Comparison of ENCODE assay signal across 27 cellular contexts in the genomic region with DNA sequence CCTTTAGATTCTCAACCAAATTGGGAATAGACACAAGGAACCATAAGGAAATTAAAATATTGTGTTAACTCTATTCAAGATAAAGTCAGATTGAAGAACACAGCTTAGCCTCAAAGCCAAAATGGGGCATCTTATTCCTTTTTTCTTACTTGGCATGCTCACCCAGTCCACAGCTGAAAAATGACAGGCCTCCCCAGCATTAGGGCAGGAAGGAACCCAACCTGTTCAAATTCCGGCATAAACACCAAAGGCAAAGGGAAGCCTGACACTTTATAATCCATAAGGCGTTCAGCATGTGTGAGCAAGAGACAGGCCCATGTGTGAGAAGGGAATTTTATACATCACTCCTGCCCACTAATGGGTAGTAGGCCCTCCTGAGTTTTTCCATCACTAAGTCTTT. TPM values are rescaled to one million over a fixed set of nuclear protein-coding genes. Genes with fewer than 3 reads are reported as not detected.
"Had no signal": no experiment of that assay in that cellular context is flagged by ENCODE, and none has a peak within 500 bp of the region (broad histone marks: within the 10 kb centered on the region; RNA-seq: fewer than 3 reads in every experiment).

No MANE protein-coding gene starts in this region.

- H3K27ac Mint-ChIP-seq: immature natural killer cell; naive thymus-derived CD4-positive, alpha-beta T cell; natural killer cell treated with Interleukin-12 subunit alpha and Interleukin-12 subunit beta and Interleukin-15 and Interleukin-18, amount 100 ng/mL, for 72 hours; stimulated activated naive B cell treated with anti-CD40 and anti-IgM and Interleukin-4, amounts not matched to agents 10 μg/mL and 1 μg/mL and 100 μg/mL, for 72 hours had no signal

- H3K9me3 ChIP-seq: left ventricle myocardium inferior, mucosa of descending colon, pancreas, prostate gland, stomach, testis, thyroid gland, transverse colon, upper lobe of left lung, vagina had no signal

- H3K4me3 ChIP-seq: left ventricle myocardium inferior, lung, mucosa of descending colon, pancreas, prostate gland, skin epidermis, stomach, testis, thyroid gland, transverse colon, upper lobe of left lung, vagina had no signal

- H3K9me3 Mint-ChIP-seq: immature natural killer cell; natural killer cell treated with Interleukin-12 subunit alpha and Interleukin-12 subunit beta and Interleukin-15 and Interleukin-18, amount 100 ng/mL, for 72 hours; stimulated activated naive B cell treated with anti-CD40 and anti-IgM and Interleukin-4, amounts not matched to agents 10 μg/mL and 1 μg/mL and 100 μg/mL, for 72 hours had no signal

- ATAC-seq: mucosa of descending colon; naive thymus-derived CD4-positive, alpha-beta T cell; natural killer cell treated with Interleukin-12 subunit alpha and Interleukin-12 subunit beta and Interleukin-15 and Interleukin-18, amount 100 ng/mL, for 72 hours; pancreas; right cardiac atrium; sciatic nerve; stimulated activated naive B cell treated with anti-CD40 and anti-IgM and Interleukin-4, amounts not matched to agents 10 μg/mL and 1 μg/mL and 100 μg/mL, for 72 hours; stimulated activated naive CD8-positive, alpha-beta T cell treated with anti-CD3 and anti-CD28 coated beads, Interleukin-15, Interleukin-2, amounts not matched to agents 100 U/mL and 50 U/mL, for 24 hours had no signal

- DNase-seq: immature natural killer cell; kidney; left ventricle myocardium inferior; midbrain; mucosa of descending colon; naive thymus-derived CD4-positive, alpha-beta T cell; pancreas; posterior cingulate gyrus; retina; right cardiac atrium; stimulated activated CD4-positive, alpha-beta T cell treated with anti-CD3 and anti-CD28 coated beads, Interleukin-12 subunit alpha, Interleukin-12 subunit beta, amount 100 ng/mL, for 4 hours; stimulated activated CD4-positive, alpha-beta T cell treated with anti-CD3 and anti-CD28 coated beads, Interleukin-15, amount 100 ng/mL, for 24 hours; stimulated activated CD4-positive, alpha-beta T cell treated with anti-CD3 and anti-CD28 coated beads, Interleukin-2, amount 100 ng/mL, for 24 hours; stimulated activated CD4-positive, alpha-beta T cell treated with anti-CD3 and anti-CD28 coated beads, Interleukin-4, amount 100 ng/mL, for 1 hour; stimulated activated naive B cell treated with anti-CD40 and anti-IgM and Interleukin-4, amounts not matched to agents 10 μg/mL and 1 μg/mL and 100 μg/mL, for 72 hours; stimulated activated naive CD8-positive, alpha-beta T cell treated with anti-CD3 and anti-CD28 coated beads, Interleukin-15, Interleukin-2, amounts not matched to agents 100 U/mL and 50 U/mL, for 24 hours; stomach; testis; thyroid gland; transverse colon; upper lobe of left lung had no signal

- H3K4me3 Mint-ChIP-seq: immature natural killer cell; naive thymus-derived CD4-positive, alpha-beta T cell; natural killer cell treated with Interleukin-12 subunit alpha and Interleukin-12 subunit beta and Interleukin-15 and Interleukin-18, amount 100 ng/mL, for 72 hours; stimulated activated naive B cell treated with anti-CD40 and anti-IgM and Interleukin-4, amounts not matched to agents 10 μg/mL and 1 μg/mL and 100 μg/mL, for 72 hours had no signal

- H3K36me3 ChIP-seq: left ventricle myocardium inferior, pancreas, prostate gland, stomach, thyroid gland, transverse colon, upper lobe of left lung, vagina had no signal

- H3K27me3 ChIP-seq: testis, thyroid gland, vagina had no signal

- H3K4me1 ChIP-seq: pancreas, prostate gland had no signal

- H3K36me3 Mint-ChIP-seq: immature natural killer cell; naive thymus-derived CD4-positive, alpha-beta T cell; natural killer cell treated with Interleukin-12 subunit alpha and Interleukin-12 subunit beta and Interleukin-15 and Interleukin-18, amount 100 ng/mL, for 72 hours had no signal

- H3K27ac ChIP-seq: left ventricle myocardium inferior, pancreas, prostate gland, stomach, testis, thyroid gland, transverse colon, upper lobe of left lung, vagina had no signal

RNA-seq across cellular contexts. Expression of gene BEND6, which starts 2.9 kb away (rescaled TPM):
- polyA plus RNA-seq: naive thymus-derived CD4-positive, alpha-beta T cell had no signal
